In the genomic region with DNA sequence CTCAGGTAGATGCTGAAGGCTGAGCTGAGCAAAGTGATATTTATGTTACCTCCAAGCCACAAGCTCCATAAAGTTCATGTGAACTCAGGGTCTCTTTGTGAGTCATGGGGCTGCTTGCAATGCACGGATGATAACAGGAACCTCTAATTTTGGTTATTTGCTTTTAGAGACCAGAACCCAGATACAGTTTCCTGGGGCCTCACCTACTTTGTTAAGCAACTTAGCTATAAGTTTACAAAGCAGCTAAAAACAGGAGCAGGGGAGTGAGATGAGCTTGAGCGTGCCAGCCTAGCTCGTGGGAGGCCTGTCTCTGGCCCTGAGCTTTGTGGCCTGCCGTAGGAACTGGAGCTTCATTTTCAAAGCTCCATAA, we compare ENCODE assay signal across 8 cellular contexts.
A peak's percentile ranks its signal among the peaks of the same experiment; 100 is the strongest.
DNase-seq lines count a peak whose midpoint lies in the region; ATAC-seq lines count a peak whose summit lies in the region.

No MANE protein-coding gene starts in this region.

- ATAC-seq in GM19397 (IDR thresholded peaks at IDR 0.05; ENCODE audit: unreplicated experiment): peak; percentile 57
- ATAC-seq in HG03280 (IDR thresholded peaks at IDR 0.05; ENCODE audit: unreplicated experiment): peak; percentile 41

- peak; percentile 60 to 64 for DNase-seq in activated CD4-positive, alpha-beta T cell treated with anti-CD3 and anti-CD28 coated beads, Interleukin-2, amount 50 U/mL, for 48 hours
- peak; percentile 7 for DNase-seq in glomerular visceral epithelial cell (ENCODE audit: extremely low spot score)
- peak in 2 of 3 experiments; percentile 20 to 23 for DNase-seq in stimulated activated CD4-positive, alpha-beta T cell treated with anti-CD3 and anti-CD28 coated beads, TNF-alpha, amount 100 ng/mL, for 4 hours (ENCODE audit: low read depth in 3 of 3)
- DNase-seq in HUDEP-2 (lab: John Stamatoyannopoulos, UW; ENCODE audit: unreplicated experiment in 76 of 76): no peak
- DNase-seq in nucleus accumbens (lab: John Stamatoyannopoulos, UW): no peak
- no peak for DNase-seq in inferior parietal cortex (ENCODE audit: extremely low spot score)

Comparison
In these comparisons a context has a peak if more than half of its experiments do, and no peak if none do; other contexts are left out.
1. DNase-seq: peak in activated CD4-positive, alpha-beta T cell treated with anti-CD3 and anti-CD28 coated beads, Interleukin-2, amount 50 U/mL, for 48 hours (2 of 2), glomerular visceral epithelial cell (single experiment) and stimulated activated CD4-positive, alpha-beta T cell treated with anti-CD3 and anti-CD28 coated beads, TNF-alpha, amount 100 ng/mL, for 4 hours (2 of 3); none in HUDEP-2 (0 of 76), nucleus accumbens (0 of 56) and inferior parietal cortex (single experiment).